Comparison of ENCODE assay signal across 11 cellular contexts in genomic region chr6:157089258-157089657, GRCh38.
DNase-seq lines count a peak whose midpoint lies in the region; TF ChIP-seq lines count a peak whose summit lies in the region.
"Had no signal": no experiment of that assay in that cellular context is flagged by ENCODE, and none has a peak within 500 bp of the region (broad histone marks: within the 10 kb centered on the region; RNA-seq: fewer than 3 reads in every experiment).

No MANE protein-coding gene starts in this region.

- no peaks in the 10 kb centered on the region for H3K27me3 Mint-ChIP-seq in neural crest cell (ENCODE audit: low read depth)
- H3K27me3 Mint-ChIP-seq: activated B cell treated with CpG ODN at 0.5 μM for 24 hours had no signal

- TF ChIP-seq CTCF in neural crest cell (conservative IDR thresholded peaks at IDR 0.05) (no peak), ascending aorta (IDR thresholded peaks at IDR 0.05) (no peak)

- H3K4me1 ChIP-seq in effector memory CD4-positive, alpha-beta T cell (ENCODE audit: control insufficient read depth, insufficient read depth, low read length, poor library complexity, severe bottlenecking), result no peaks in the 10 kb centered on the region
- H3K4me1 ChIP-seq in ascending aorta, result peaks cover 0 to 5% of the 10 kb centered on the region in 2 donors

- no peak overlapping the region for H3K4me3 ChIP-seq in effector memory CD4-positive, alpha-beta T cell (ENCODE audit: insufficient read depth, low read depth, low read length, poor library complexity, severe bottlenecking)
- H3K4me3 ChIP-seq in ascending aorta, result no peak overlapping the region

- no peak overlapping the region for H3K27ac ChIP-seq in effector memory CD4-positive, alpha-beta T cell (ENCODE audit: insufficient read depth, low read length, poor library complexity, severe bottlenecking)
- no peak overlapping the region for H3K27ac ChIP-seq in ascending aorta

- peaks cover 7% of the 10 kb centered on the region for H3K36me3 ChIP-seq in effector memory CD4-positive, alpha-beta T cell (ENCODE audit: control insufficient read depth, insufficient read depth, low read length)
- H3K36me3 ChIP-seq in ascending aorta, result peaks cover 5 to 6% of the 10 kb centered on the region in 2 donors

- no peaks in the 10 kb centered on the region for H3K27me3 ChIP-seq in effector memory CD4-positive, alpha-beta T cell (replicated peaks; ENCODE audit: control insufficient read depth, insufficient read depth, low read length, poor library complexity, severe bottlenecking)
- no peaks in the 10 kb centered on the region for H3K27me3 ChIP-seq in ascending aorta

- H3K9me3 Mint-ChIP-seq in neural crest cell, result no peaks in the 10 kb centered on the region
- H3K9me3 Mint-ChIP-seq: activated B cell treated with CpG ODN at 0.5 μM for 24 hours had no signal

- DNase-seq in GM04504 (ENCODE audit: low read depth) (peak; percentile 43), RPMI7951 (ENCODE audit: low read depth) (peak; percentile 16), epidermal melanocyte (ENCODE audit: insufficient read length, low spot score) (peak; percentile 56), neural crest cell (ENCODE audit: low read depth, low spot score) (no peak), NCI-H1105 treated with DMSO at 0.1 percent for 48 hours (lab: John Stamatoyannopoulos, UW) (no peak), ascending aorta (ENCODE audit: low spot score in 2 of 2) (no peak)
- no peak for DNase-seq in stimulated activated CD4-positive, alpha-beta T cell treated with anti-CD3 and anti-CD28 coated beads, Interleukin-12 subunit alpha, Interleukin-12 subunit beta, amount 100 ng/mL, for 4 hours
- DNase-seq in effector memory CD4-positive, alpha-beta T cell, result no peak
- DNase-seq: activated B cell treated with CpG ODN at 0.5 μM for 24 hours, activated gamma-delta T cell, HCEC 1CT had no signal

- intact Hi-C loops in ascending aorta (cut with DNase I), result no loop called here

- H3K4me3 Mint-ChIP-seq in neural crest cell, result no peak overlapping the region
- H3K4me3 Mint-ChIP-seq: activated B cell treated with CpG ODN at 0.5 μM for 24 hours had no signal

- H3K27ac Mint-ChIP-seq in neural crest cell (ENCODE audit: unreplicated experiment), result peak overlapping the region; percentile 10

- H3K4me1 Mint-ChIP-seq in neural crest cell, result peaks cover 28% of the 10 kb centered on the region

- no peaks in the 10 kb centered on the region for H3K9me3 ChIP-seq in effector memory CD4-positive, alpha-beta T cell (ENCODE audit: control insufficient read depth, low read length)
- no peaks in the 10 kb centered on the region for H3K9me3 ChIP-seq in ascending aorta

- peaks cover 5% of the 10 kb centered on the region for H3K36me3 Mint-ChIP-seq in neural crest cell (ENCODE audit: low read depth)

Comparison
In these comparisons a context has a peak if more than half of its experiments do, and no peak if none do; other contexts are left out.
1. DNase-seq: peak in GM04504 (single experiment), RPMI7951 (single experiment) and epidermal melanocyte (single experiment); none in neural crest cell (single experiment), NCI-H1105 treated with DMSO at 0.1 percent for 48 hours (single experiment), stimulated activated CD4-positive, alpha-beta T cell treated with anti-CD3 and anti-CD28 coated beads, Interleukin-12 subunit alpha, Interleukin-12 subunit beta, amount 100 ng/mL, for 4 hours (single experiment), effector memory CD4-positive, alpha-beta T cell (0 of 3) and ascending aorta (0 of 2).